In genomic region chr1:16483639-16484500, GRCh38 we compare ENCODE assay signal across 1 cellular context.
TF ChIP-seq lines count a peak whose summit lies in the region.

No MANE protein-coding gene starts in this region.

TF ChIP-seq in K562, 482 proteins besides CTCF, POLR2A, EP300 and RAD21:
- peak; percentile 26; the same call in 1 of the 2 replicates for TF ChIP-seq ZBTB7A (IDR thresholded peaks at IDR 0.05; ENCODE audit: borderline replicate concordance, control insufficient read depth, low read depth, low read length)
